8 cellular contexts compared by ENCODE assay signal in the genomic region with DNA sequence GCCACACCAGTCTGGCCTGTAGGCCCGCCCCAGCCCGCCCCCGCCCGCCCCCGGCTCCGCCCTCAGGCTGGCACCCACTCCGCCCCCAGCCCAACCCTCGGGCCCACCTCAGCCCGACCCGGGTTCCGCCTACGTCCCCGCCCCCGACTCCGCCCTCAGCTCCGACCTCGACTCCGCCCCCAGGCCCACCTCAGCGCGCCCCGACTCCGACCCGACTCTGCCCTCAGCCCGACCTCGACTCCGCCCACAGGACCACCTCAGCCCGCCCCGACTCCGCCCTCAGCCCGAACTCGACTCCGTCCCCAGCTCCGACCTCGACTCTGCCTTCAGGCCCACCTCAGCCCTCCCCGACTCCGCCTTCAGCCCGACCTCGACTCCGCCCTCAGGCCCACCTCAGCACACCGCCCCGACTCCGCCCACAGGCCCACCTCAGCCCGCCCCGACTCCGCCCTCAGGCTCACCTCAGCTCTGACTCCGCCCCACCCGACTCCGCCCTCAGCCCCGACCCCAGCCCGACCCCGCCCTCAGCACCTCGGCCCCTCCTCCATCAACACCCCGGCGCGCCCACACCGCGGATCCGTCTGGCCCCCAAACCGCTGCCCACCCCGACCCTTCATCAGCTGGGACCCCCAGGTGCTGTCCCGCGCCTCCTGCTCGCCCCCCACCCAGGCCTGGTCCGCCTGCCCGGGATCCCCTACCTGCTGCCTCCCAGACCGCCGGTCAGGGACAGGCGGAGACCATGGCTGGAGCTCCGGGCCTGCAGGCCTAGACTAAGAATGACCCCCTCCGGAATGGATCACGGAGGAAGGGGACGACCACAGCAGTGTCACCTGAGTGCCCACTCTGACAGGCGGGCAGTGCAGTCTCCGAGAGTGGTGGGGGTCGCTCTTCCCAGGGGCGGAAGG. TPM values are rescaled to one million over a fixed set of nuclear protein-coding genes. Genes with fewer than 3 reads are reported as not detected.
DNase-seq lines count a peak whose midpoint lies in the region; ATAC-seq lines count a peak whose summit lies in the region.

RAB43 (minus strand) TSS at position 13 of the 905 bp plus-strand sequence. CDS start 315 bp downstream, outside the sequence.

- peaks cover 3% of the 10 kb centered on the region for H3K27me3 Mint-ChIP-seq in activated naive CD8-positive, alpha-beta T cell treated with anti-CD3 and anti-CD28 coated beads for 36 hours

- H3K27ac Mint-ChIP-seq in activated naive CD8-positive, alpha-beta T cell treated with anti-CD3 and anti-CD28 coated beads for 36 hours = peak within 1 kb of the TSS; percentile 99

- peaks cover 40% of the 10 kb centered on the region for H3K36me3 Mint-ChIP-seq in activated naive CD8-positive, alpha-beta T cell treated with anti-CD3 and anti-CD28 coated beads for 36 hours

- H3K9me3 Mint-ChIP-seq in activated naive CD8-positive, alpha-beta T cell treated with anti-CD3 and anti-CD28 coated beads for 36 hours = no peaks in the 10 kb centered on the region

- in situ Hi-C loops in Caki2 (cut with HindIII; ENCODE audit: low pct_unique_long_range_greater_than_20kb, low sequenced_read_pairs) = no loop called here

- peak; percentile 30 for ATAC-seq in GM21717 (IDR thresholded peaks at IDR 0.05; ENCODE audit: unreplicated experiment)

- peak within 1 kb of the TSS; percentile 95 for H3K4me3 Mint-ChIP-seq in activated naive CD8-positive, alpha-beta T cell treated with anti-CD3 and anti-CD28 coated beads for 36 hours

- peaks cover 30% of the 10 kb centered on the region for H3K4me1 Mint-ChIP-seq in activated naive CD8-positive, alpha-beta T cell treated with anti-CD3 and anti-CD28 coated beads for 36 hours

- DNase-seq in Caki2 (ENCODE audit: low read depth) = peak; percentile 86
- DNase-seq in LHCN-M2 (ENCODE audit: low read depth) = peak; percentile 69
- DNase-seq in SKM-1 treated with dmso at 0.1 percent for 144 hours (lab: John Stamatoyannopoulos, UW; ENCODE audit: unreplicated experiment) = peak; percentile 59
- peak; percentile 90 for DNase-seq in activated naive CD8-positive, alpha-beta T cell treated with anti-CD3 and anti-CD28 coated beads for 36 hours
- DNase-seq in glomerular endothelial cell (ENCODE audit: extremely low read depth, low read depth, low spot score) = no peak
- DNase-seq in occipital lobe (lab: John Stamatoyannopoulos, UW) = peak; percentile 75
- DNase-seq in superior temporal gyrus (ENCODE audit: extremely low spot score) = peak; percentile 37

RNA-seq across cellular contexts. Expression of gene RAB43, which starts in this region (rescaled TPM):
- 9.8 and 18.3 TPM in 2 replicates for total RNA-seq in Caki2 (2014; rRNA removed; shearing (Covaris generic); ENCODE audit: low replicate concordance)
- total RNA-seq in LHCN-M2 (2014; rRNA removed) = 16.3 and 21.5 TPM in 2 replicates
- polyA plus RNA-seq in LHCN-M2 (2012) = 12.5 TPM
- total RNA-seq in activated naive CD8-positive, alpha-beta T cell treated with anti-CD3 and anti-CD28 coated beads for 36 hours = 10 to 100 TPM; 36.9 to 38.8 TPM
- 35.8 and 39.2 TPM in 2 replicates for total RNA-seq in glomerular endothelial cell
- total RNA-seq in occipital lobe = 3.3 TPM
